In genomic region chr10:46255696-46256355, GRCh38 we compare ENCODE assay signal across 9 cellular contexts. TPM values are rescaled to one million over a fixed set of nuclear protein-coding genes. Genes with fewer than 3 reads are reported as not detected.
DNase-seq lines count a peak whose midpoint lies in the region; ATAC-seq, FAIRE-seq and TF ChIP-seq lines count a peak whose summit lies in the region.
"Had no signal": no experiment of that assay in that cellular context is flagged by ENCODE, and none has a peak within 500 bp of the region (broad histone marks: within the 10 kb centered on the region; RNA-seq: fewer than 3 reads in every experiment).

No MANE protein-coding gene starts in this region.

- H3K4me2 ChIP-seq in GM23248 (ENCODE audit: unreplicated experiment) (peak overlapping the region; percentile 6), smooth muscle cell (no peak overlapping the region)

- FAIRE-seq in GM12892 (lab: Jason Lieb, UNC) = no peak

- ATAC-seq in left cardiac atrium (peak; percentile 73 to 92), GM19455 (IDR thresholded peaks at IDR 0.05; ENCODE audit: unreplicated experiment) (no peak)

- H3K9me3 Mint-ChIP-seq in CD4-positive, alpha-beta memory T cell = no peaks in the 10 kb centered on the region
- H3K9me3 Mint-ChIP-seq in activated naive CD4-positive, alpha-beta T cell treated with anti-CD3 and anti-CD28 coated beads, Interleukin-2, amount 50 U/mL, for 24 hours = no peaks in the 10 kb centered on the region
- H3K9me3 Mint-ChIP-seq: natural killer cell had no signal

- DNase-seq in CD4-positive, alpha-beta memory T cell = peak; percentile 15 to 46 (median 22)
- DNase-seq in GM23248 = peak; percentile 43
- peak; percentile 79 for DNase-seq in OCI-M1 (lab: John Stamatoyannopoulos, UW)
- DNase-seq in left cardiac atrium = peak; percentile 86
- no peak for DNase-seq in smooth muscle cell (lab: John Stamatoyannopoulos, UW; ENCODE audit: unreplicated experiment)
- no peak for DNase-seq in GM12892 (ENCODE audit: insufficient read length)
- DNase-seq: natural killer cell had no signal

- no peaks in the 10 kb centered on the region for H3K27me3 Mint-ChIP-seq in CD4-positive, alpha-beta memory T cell
- no peaks in the 10 kb centered on the region for H3K27me3 Mint-ChIP-seq in activated naive CD4-positive, alpha-beta T cell treated with anti-CD3 and anti-CD28 coated beads, Interleukin-2, amount 50 U/mL, for 24 hours

- H3K36me3 Mint-ChIP-seq in CD4-positive, alpha-beta memory T cell = peaks cover 6 to 49% of the 10 kb centered on the region in 2 donors
- H3K36me3 Mint-ChIP-seq in activated naive CD4-positive, alpha-beta T cell treated with anti-CD3 and anti-CD28 coated beads, Interleukin-2, amount 50 U/mL, for 24 hours = peaks cover 13% of the 10 kb centered on the region
- H3K36me3 Mint-ChIP-seq: natural killer cell had no signal

- no peaks in the 10 kb centered on the region for H4K20me1 ChIP-seq in GM23248 (ENCODE audit: insufficient read depth)
- no peaks in the 10 kb centered on the region for H4K20me1 ChIP-seq in smooth muscle cell (ENCODE audit: low read depth)

- CTCF ChIA-PET in CD4-positive, alpha-beta memory T cell (lab: Charles Lee; ENCODE audit: partially characterized antibody) = interaction anchor here (0.9 to 3.1 kb wide), 11 partner anchors 9 to 246 kb away, joined by 3 to 12 read pairs (median 3); no protein-coding TSS in a partner anchor

- H3K4me1 ChIP-seq in CD4-positive, alpha-beta memory T cell (ENCODE audit: insufficient read depth, low read length) = peaks cover 4% of the 10 kb centered on the region
- H3K4me1 ChIP-seq in GM23248 (ENCODE audit: insufficient read depth) = no peaks in the 10 kb centered on the region
- no peaks in the 10 kb centered on the region for H3K4me1 ChIP-seq in smooth muscle cell (ENCODE audit: low read depth)

- no peaks in the 10 kb centered on the region for H3F3A ChIP-seq in GM23248 (ENCODE audit: insufficient read depth)
- no peaks in the 10 kb centered on the region for H3F3A ChIP-seq in smooth muscle cell (ENCODE audit: low read depth)

- no peaks in the 10 kb centered on the region for H3K27me3 ChIP-seq in CD4-positive, alpha-beta memory T cell (ENCODE audit: insufficient read depth, low read length)
- H3K27me3 ChIP-seq in GM23248 (replicated peaks; ENCODE audit: insufficient read depth) = 0 out of 2 replicates have a peak, but pooled peaks cover 4% of the 10 kb centered on the region
- no peaks in the 10 kb centered on the region for H3K27me3 ChIP-seq in smooth muscle cell (ENCODE audit: low read depth)

- 3 to 9% methylated on average over 11 of the region's 11 CpGs for WGBS in GM23248 (ENCODE audit: low coverage in 1 of 2, low lambda C conversion rate in 2 of 2, missing lambda C conversion rate in 2 of 2), 2 experiments
- 51% methylated on average over 11 of the region's 11 CpGs for WGBS in smooth muscle cell (ENCODE audit: low lambda C conversion rate)

- no peaks in the 10 kb centered on the region for H3K9me3 ChIP-seq in CD4-positive, alpha-beta memory T cell (ENCODE audit: control insufficient read depth in 1 of 2, low read length in 2 of 2)
- H3K9me3 ChIP-seq in GM23248 (ENCODE audit: low read depth) (no peaks in the 10 kb centered on the region), smooth muscle cell (replicated peaks; ENCODE audit: low read depth) (no peaks in the 10 kb centered on the region)

- no peak overlapping the region for H3K4me3 ChIP-seq in CD4-positive, alpha-beta memory T cell (ENCODE audit: low read length in 2 of 2)
- no peak overlapping the region for H3K4me3 ChIP-seq in GM23248
- no peak overlapping the region for H3K4me3 ChIP-seq in smooth muscle cell

- no peak overlapping the region for H3K27ac ChIP-seq in CD4-positive, alpha-beta memory T cell (ENCODE audit: low read depth, low read length)
- H3K27ac ChIP-seq in GM23248 = no peak overlapping the region
- no peak overlapping the region for H3K27ac ChIP-seq in smooth muscle cell (ENCODE audit: low read depth)

- H3K27ac Mint-ChIP-seq in CD4-positive, alpha-beta memory T cell = peak overlapping the region; percentile 41 to 83 (median 73)
- peak overlapping the region; percentile 57 for H3K27ac Mint-ChIP-seq in activated naive CD4-positive, alpha-beta T cell treated with anti-CD3 and anti-CD28 coated beads, Interleukin-2, amount 50 U/mL, for 24 hours
- H3K27ac Mint-ChIP-seq: natural killer cell had no signal

- no peak overlapping the region for H3K4me3 Mint-ChIP-seq in CD4-positive, alpha-beta memory T cell
- H3K4me3 Mint-ChIP-seq in activated naive CD4-positive, alpha-beta T cell treated with anti-CD3 and anti-CD28 coated beads, Interleukin-2, amount 50 U/mL, for 24 hours = no peak overlapping the region
- H3K4me3 Mint-ChIP-seq: natural killer cell had no signal

- TF ChIP-seq POLR2A in GM12892 (IDR thresholded peaks at IDR 0.05; ENCODE audit: low read depth, low read length) = no peak

- intact Hi-C loops in CD4-positive, alpha-beta memory T cell (cut with micrococcal nuclease) = no loop called here
- intact Hi-C loops in left cardiac atrium (cut with DNase I) = no loop called here

- H3K4me1 Mint-ChIP-seq in CD4-positive, alpha-beta memory T cell = peaks cover 20 to 33% (median 31%) of the 10 kb centered on the region in 4 donors
- H3K4me1 Mint-ChIP-seq in activated naive CD4-positive, alpha-beta T cell treated with anti-CD3 and anti-CD28 coated beads, Interleukin-2, amount 50 U/mL, for 24 hours = peaks cover 52% of the 10 kb centered on the region
- H3K4me1 Mint-ChIP-seq: natural killer cell had no signal

- H3K9me2 ChIP-seq in GM23248 (ENCODE audit: insufficient read depth) = no peaks in the 10 kb centered on the region

- TF ChIP-seq CTCF in smooth muscle cell (IDR thresholded peaks at IDR 0.05; ENCODE audit: borderline replicate concordance, insufficient read depth, poor library complexity, severe bottlenecking) = peak; percentile 53

- H3K79me2 ChIP-seq in GM23248 (ENCODE audit: insufficient read depth) (no peaks in the 10 kb centered on the region), smooth muscle cell (ENCODE audit: low read depth) (no peaks in the 10 kb centered on the region)

- in situ Hi-C loops in GM23248 (cut with MboI) = no loop called here

- peak overlapping the region; percentile 64 for H2AFZ ChIP-seq in GM23248
- H2AFZ ChIP-seq in smooth muscle cell (ENCODE audit: low read depth) = no peak overlapping the region

- H3K36me3 ChIP-seq in CD4-positive, alpha-beta memory T cell (ENCODE audit: insufficient read depth, low read length) = peaks cover 34% of the 10 kb centered on the region
- H3K36me3 ChIP-seq in GM23248 (ENCODE audit: low read depth) (no peaks in the 10 kb centered on the region), smooth muscle cell (ENCODE audit: low read depth) (no peaks in the 10 kb centered on the region)

- no peak overlapping the region for H3K9ac ChIP-seq in GM23248
- H3K9ac ChIP-seq in smooth muscle cell (ENCODE audit: low read depth) = no peak overlapping the region

- POLR2A ChIA-PET in CD4-positive, alpha-beta memory T cell (lab: Charles Lee; ENCODE audit: partially characterized antibody) = no interaction called here

RNA-seq across cellular contexts. Expression of gene ANTXRL, which starts 31.0 kb away (rescaled TPM):
- total RNA-seq in CD4-positive, alpha-beta memory T cell = not detected
- polyA plus RNA-seq in CD4-positive, alpha-beta memory T cell = not detected
- not detected in 2 replicates for total RNA-seq in GM23248 (2014; rRNA removed; shearing (Covaris generic))
- not detected in 2 replicates for polyA plus RNA-seq in GM23248 (2016; fragmentation: Nextera tagmentation; extraction: Ambion mirVana)
- total RNA-seq in left cardiac atrium = not detected
- not detected in 2 replicates for total RNA-seq in smooth muscle cell
- not detected in 2 replicates for polyA plus RNA-seq in smooth muscle cell
- polyA plus RNA-seq in GM12892 (2012; ENCODE audit: missing spikeins) = not detected
- total RNA-seq: natural killer cell had no signal

Comparison
In these comparisons a context has a peak if more than half of its experiments do, and no peak if none do; other contexts are left out.
1. DNase-seq: peak in CD4-positive, alpha-beta memory T cell (5 of 5), GM23248 (single experiment), OCI-M1 (single experiment) and left cardiac atrium (single experiment); none in smooth muscle cell (single experiment) and GM12892 (single experiment).